1 cellular context compared by ENCODE assay signal in genomic region chr5:141234109-141234508, GRCh38.
TF ChIP-seq lines count a peak whose summit lies in the region.

No MANE protein-coding gene starts in this region.

TF ChIP-seq in IMR-90, 13 proteins besides CTCF, POLR2A, EP300 and RAD21 (continued from another document):
- TF ChIP-seq RFX5 (IDR thresholded peaks at IDR 0.05; ENCODE audit: low read depth, low read length) (no peak), RCOR1 (IDR thresholded peaks at IDR 0.05; ENCODE audit: insufficient replicate concordance, low read length) (no peak), BHLHE40 (IDR thresholded peaks at IDR 0.05; ENCODE audit: low read depth, low read length) (no peak), SMC3 (IDR thresholded peaks at IDR 0.05; ENCODE audit: low read depth, low read length) (no peak), MAFK (IDR thresholded peaks at IDR 0.05; ENCODE audit: low read depth, low read length) (no peak), CEBPB (IDR thresholded peaks at IDR 0.05; ENCODE audit: low read depth, low read length) (no peak), NFE2L2 (IDR thresholded peaks at IDR 0.05; ENCODE audit: low read depth, low read length) (no peak), MXI1 (IDR thresholded peaks at IDR 0.05; ENCODE audit: borderline replicate concordance, low read depth, low read length) (no peak), FOS (IDR thresholded peaks at IDR 0.05; ENCODE audit: low read depth, low read length) (no peak), ELK1 (IDR thresholded peaks at IDR 0.05; ENCODE audit: borderline replicate concordance, low read depth, low read length) (no peak)
